Comparison of ENCODE assay signal across 3 cellular contexts in the genomic region with DNA sequence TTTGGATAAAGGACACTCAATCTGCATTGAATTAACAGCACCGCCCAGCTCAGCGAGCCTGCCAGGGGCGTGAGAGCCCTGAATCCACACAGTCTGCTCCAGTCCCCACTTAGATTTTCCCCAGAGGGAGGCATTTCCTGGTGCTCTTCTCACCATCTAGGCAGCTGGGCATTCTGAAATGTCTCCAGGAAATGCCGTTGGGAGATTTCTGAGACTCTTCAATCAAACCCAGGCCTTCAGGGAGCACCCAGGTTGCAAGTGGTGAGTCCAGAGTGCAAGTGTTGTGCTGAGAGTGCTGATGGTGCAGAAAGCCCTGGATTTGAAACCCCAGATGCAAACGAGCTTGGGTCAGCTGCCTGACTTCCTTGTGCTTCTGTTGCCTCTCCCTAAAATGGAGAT.
TF ChIP-seq lines count a peak whose summit lies in the region.

No MANE protein-coding gene starts in this region.

TF ChIP-seq in SK-N-SH treated with all-trans-retinoic acid at 6 μM for 48 hours, 23 proteins besides CTCF, POLR2A, EP300 and RAD21:
- no peak for TF ChIP-seq ZNF565 (CRISPR knock-in tag; conservative IDR thresholded peaks at IDR 0.05; ENCODE audit: low read depth)
- no peak for TF ChIP-seq OSR1 (CRISPR knock-in tag; IDR thresholded peaks at IDR 0.05)
- no peak for TF ChIP-seq TOX (CRISPR knock-in tag; IDR thresholded peaks at IDR 0.05; ENCODE audit: borderline replicate concordance)
- TF ChIP-seq ESRRG (CRISPR knock-in tag; IDR thresholded peaks at IDR 0.05) = no peak
- TF ChIP-seq CSDC2 (CRISPR knock-in tag; IDR thresholded peaks at IDR 0.05) = no peak
- no peak for TF ChIP-seq PPARA (CRISPR knock-in tag; IDR thresholded peaks at IDR 0.05; ENCODE audit: borderline replicate concordance)

TF ChIP-seq in SK-N-SH, 30 proteins besides CTCF, POLR2A, EP300 and RAD21:
- no peak for TF ChIP-seq FOXJ3 (CRISPR knock-in tag; IDR thresholded peaks at IDR 0.05)
- TF ChIP-seq, protein P1, sequence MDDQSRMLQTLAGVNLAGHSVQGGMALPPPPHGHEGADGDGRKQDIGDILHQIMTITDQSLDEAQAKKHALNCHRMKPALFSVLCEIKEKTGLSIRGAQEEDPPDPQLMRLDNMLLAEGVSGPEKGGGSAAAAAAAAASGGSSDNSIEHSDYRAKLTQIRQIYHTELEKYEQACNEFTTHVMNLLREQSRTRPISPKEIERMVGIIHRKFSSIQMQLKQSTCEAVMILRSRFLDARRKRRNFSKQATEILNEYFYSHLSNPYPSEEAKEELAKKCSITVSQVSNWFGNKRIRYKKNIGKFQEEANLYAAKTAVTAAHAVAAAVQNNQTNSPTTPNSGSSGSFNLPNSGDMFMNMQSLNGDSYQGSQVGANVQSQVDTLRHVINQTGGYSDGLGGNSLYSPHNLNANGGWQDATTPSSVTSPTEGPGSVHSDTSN (IDR thresholded peaks at IDR 0.05) = no peak
- TF ChIP-seq, protein P2, sequence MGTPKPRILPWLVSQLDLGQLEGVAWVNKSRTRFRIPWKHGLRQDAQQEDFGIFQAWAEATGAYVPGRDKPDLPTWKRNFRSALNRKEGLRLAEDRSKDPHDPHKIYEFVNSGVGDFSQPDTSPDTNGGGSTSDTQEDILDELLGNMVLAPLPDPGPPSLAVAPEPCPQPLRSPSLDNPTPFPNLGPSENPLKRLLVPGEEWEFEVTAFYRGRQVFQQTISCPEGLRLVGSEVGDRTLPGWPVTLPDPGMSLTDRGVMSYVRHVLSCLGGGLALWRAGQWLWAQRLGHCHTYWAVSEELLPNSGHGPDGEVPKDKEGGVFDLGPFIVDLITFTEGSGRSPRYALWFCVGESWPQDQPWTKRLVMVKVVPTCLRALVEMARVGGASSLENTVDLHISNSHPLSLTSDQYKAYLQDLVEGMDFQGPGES (IDR thresholded peaks at IDR 0.05; ENCODE audit: low read depth, low read length) = no peak
- no peak for TF ChIP-seq RCOR1 (IDR thresholded peaks at IDR 0.05; ENCODE audit: low read length)
- TF ChIP-seq POLR2AphosphoS5 (IDR thresholded peaks at IDR 0.05; ENCODE audit: low read depth, low read length) = no peak
- no peak for TF ChIP-seq SMC3 (IDR thresholded peaks at IDR 0.05; ENCODE audit: low read depth, low read length)
- no peak for TF ChIP-seq NFIC (IDR thresholded peaks at IDR 0.05; ENCODE audit: borderline replicate concordance)
- TF ChIP-seq FOXM1 (IDR thresholded peaks at IDR 0.05; ENCODE audit: low read depth) = no peak
- TF ChIP-seq ELF1 (IDR thresholded peaks at IDR 0.05) = no peak
- no peak for TF ChIP-seq TAF1 (IDR thresholded peaks at IDR 0.05; ENCODE audit: borderline replicate concordance, low read depth, low read length)
- TF ChIP-seq NRF1 (IDR thresholded peaks at IDR 0.05; ENCODE audit: low read depth, low read length) = no peak
- TF ChIP-seq, protein P3, sequence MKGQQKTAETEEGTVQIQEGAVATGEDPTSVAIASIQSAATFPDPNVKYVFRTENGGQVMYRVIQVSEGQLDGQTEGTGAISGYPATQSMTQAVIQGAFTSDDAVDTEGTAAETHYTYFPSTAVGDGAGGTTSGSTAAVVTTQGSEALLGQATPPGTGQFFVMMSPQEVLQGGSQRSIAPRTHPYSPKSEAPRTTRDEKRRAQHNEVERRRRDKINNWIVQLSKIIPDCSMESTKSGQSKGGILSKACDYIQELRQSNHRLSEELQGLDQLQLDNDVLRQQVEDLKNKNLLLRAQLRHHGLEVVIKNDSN (IDR thresholded peaks at IDR 0.05; ENCODE audit: borderline replicate concordance, low read depth) = no peak
- no peak for TF ChIP-seq EZH2phosphoT487 (IDR thresholded peaks at IDR 0.05; ENCODE audit: borderline replicate concordance, low read depth)
- TF ChIP-seq USF2 (IDR thresholded peaks at IDR 0.05; ENCODE audit: borderline replicate concordance, low read depth, low read length) = no peak
- TF ChIP-seq, protein P4, sequence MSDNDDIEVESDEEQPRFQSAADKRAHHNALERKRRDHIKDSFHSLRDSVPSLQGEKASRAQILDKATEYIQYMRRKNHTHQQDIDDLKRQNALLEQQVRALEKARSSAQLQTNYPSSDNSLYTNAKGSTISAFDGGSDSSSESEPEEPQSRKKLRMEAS (IDR thresholded peaks at IDR 0.05; ENCODE audit: low read depth) = no peak
- TF ChIP-seq MEF2A (IDR thresholded peaks at IDR 0.05; ENCODE audit: borderline replicate concordance, low read depth) = no peak
- TF ChIP-seq TEAD4 (IDR thresholded peaks at IDR 0.05; ENCODE audit: borderline replicate concordance, insufficient read depth) = no peak
- TF ChIP-seq JUND (IDR thresholded peaks at IDR 0.05) = no peak
- TF ChIP-seq SIN3A (IDR thresholded peaks at IDR 0.05; ENCODE audit: borderline replicate concordance, low read depth, low read length) = no peak
- TF ChIP-seq YY1 (IDR thresholded peaks at IDR 0.05; ENCODE audit: low read depth) = no peak
TF ChIP-seq in SK-N-SH: peak in this region for 0.

TF ChIP-seq in HepG2, 621 proteins besides CTCF, POLR2A, EP300 and RAD21 (continues in another document):
- TF ChIP-seq ATF7-NPFF (CRISPR knock-in tag; IDR thresholded peaks at IDR 0.05; ENCODE audit: low read depth) (no peak), ZFP82 (CRISPR knock-in tag; IDR thresholded peaks at IDR 0.05; ENCODE audit: borderline replicate concordance) (no peak), ZNF337 (CRISPR knock-in tag; IDR thresholded peaks at IDR 0.05; ENCODE audit: borderline replicate concordance, low read depth) (0 out of 2 replicates have a peak, but pooled peaks have one; percentile 36), FUBP1 (CRISPR knock-in tag; IDR thresholded peaks at IDR 0.05; ENCODE audit: borderline replicate concordance) (no peak), ELF3 (CRISPR knock-in tag; IDR thresholded peaks at IDR 0.05) (peak; percentile 9; the same call in 1 of the 2 replicates), UBTF (CRISPR knock-in tag; IDR thresholded peaks at IDR 0.05) (no peak), MAFK (conservative IDR thresholded peaks at IDR 0.05 in 1 of 2, IDR thresholded peaks at IDR 0.05 in 1 of 2; ENCODE audit: low read length in 2 of 2) (peak; percentile 79 to 86), ZNF44 (CRISPR knock-in tag; IDR thresholded peaks at IDR 0.05) (peak; percentile 41), ZNF768 (CRISPR knock-in tag; IDR thresholded peaks at IDR 0.05) (no peak), ZNF567 (CRISPR knock-in tag; IDR thresholded peaks at IDR 0.05; ENCODE audit: borderline replicate concordance) (no peak), DNMT3B (CRISPR knock-in tag; conservative IDR thresholded peaks at IDR 0.05) (no peak), SNRNP70 (IDR thresholded peaks at IDR 0.05; ENCODE audit: low read depth, low read length) (no peak), NR2F2 (IDR thresholded peaks at IDR 0.05; ENCODE audit: borderline replicate concordance, low read depth) (no peak), ZNF501 (CRISPR knock-in tag; IDR thresholded peaks at IDR 0.05) (0 out of 2 replicates have a peak, but pooled peaks have one; percentile 41), ZNF598 (CRISPR knock-in tag; IDR thresholded peaks at IDR 0.05; ENCODE audit: borderline replicate concordance) (no peak), KAT8 (CRISPR knock-in tag; IDR thresholded peaks at IDR 0.05) (peak; percentile 0; the same call in 1 of the 2 replicates), IRF2 (CRISPR knock-in tag; IDR thresholded peaks at IDR 0.05) (no peak), MAFF (IDR thresholded peaks at IDR 0.05; ENCODE audit: low read depth, low read length) (peak; percentile 83)
- TF ChIP-seq, protein P5, sequence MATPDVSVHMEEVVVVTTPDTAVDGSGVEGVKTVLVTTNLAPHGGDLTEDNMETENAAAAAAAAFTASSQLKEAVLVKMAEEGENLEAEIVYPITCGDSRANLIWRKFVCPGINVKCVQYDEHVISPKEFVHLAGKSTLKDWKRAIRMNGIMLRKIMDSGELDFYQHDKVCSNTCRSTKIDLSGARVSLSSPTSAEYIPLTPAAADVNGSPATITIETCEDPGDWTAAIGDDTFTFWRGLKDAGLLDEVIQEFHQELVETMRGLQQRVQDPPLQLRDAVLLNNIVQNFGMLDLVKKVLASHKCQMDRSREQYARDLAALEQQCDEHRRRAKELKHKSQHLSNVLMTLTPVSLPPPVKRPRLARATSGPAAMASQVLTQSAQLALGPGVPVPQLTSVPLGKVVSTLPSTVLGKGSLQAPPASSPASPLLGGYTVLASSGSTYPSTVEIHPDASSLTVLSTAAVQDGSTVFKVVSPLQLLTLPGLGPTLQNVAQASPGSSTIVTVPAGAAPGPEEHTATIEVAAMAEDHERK (CRISPR knock-in tag; IDR thresholded peaks at IDR 0.05; ENCODE audit: low read depth) = no peak
- TF ChIP-seq, protein P6, sequence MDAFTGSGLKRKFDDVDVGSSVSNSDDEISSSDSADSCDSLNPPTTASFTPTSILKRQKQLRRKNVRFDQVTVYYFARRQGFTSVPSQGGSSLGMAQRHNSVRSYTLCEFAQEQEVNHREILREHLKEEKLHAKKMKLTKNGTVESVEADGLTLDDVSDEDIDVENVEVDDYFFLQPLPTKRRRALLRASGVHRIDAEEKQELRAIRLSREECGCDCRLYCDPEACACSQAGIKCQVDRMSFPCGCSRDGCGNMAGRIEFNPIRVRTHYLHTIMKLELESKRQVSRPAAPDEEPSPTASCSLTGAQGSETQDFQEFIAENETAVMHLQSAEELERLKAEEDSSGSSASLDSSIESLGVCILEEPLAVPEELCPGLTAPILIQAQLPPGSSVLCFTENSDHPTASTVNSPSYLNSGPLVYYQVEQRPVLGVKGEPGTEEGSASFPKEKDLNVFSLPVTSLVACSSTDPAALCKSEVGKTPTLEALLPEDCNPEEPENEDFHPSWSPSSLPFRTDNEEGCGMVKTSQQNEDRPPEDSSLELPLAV (CRISPR knock-in tag; conservative IDR thresholded peaks at IDR 0.05; ENCODE audit: low read depth) = no peak
- TF ChIP-seq, protein P7, sequence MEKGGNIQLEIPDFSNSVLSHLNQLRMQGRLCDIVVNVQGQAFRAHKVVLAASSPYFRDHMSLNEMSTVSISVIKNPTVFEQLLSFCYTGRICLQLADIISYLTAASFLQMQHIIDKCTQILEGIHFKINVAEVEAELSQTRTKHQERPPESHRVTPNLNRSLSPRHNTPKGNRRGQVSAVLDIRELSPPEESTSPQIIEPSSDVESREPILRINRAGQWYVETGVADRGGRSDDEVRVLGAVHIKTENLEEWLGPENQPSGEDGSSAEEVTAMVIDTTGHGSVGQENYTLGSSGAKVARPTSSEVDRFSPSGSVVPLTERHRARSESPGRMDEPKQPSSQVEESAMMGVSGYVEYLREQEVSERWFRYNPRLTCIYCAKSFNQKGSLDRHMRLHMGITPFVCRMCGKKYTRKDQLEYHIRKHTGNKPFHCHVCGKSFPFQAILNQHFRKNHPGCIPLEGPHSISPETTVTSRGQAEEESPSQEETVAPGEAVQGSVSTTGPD (CRISPR knock-in tag; IDR thresholded peaks at IDR 0.05) = no peak
